Comparison of ENCODE assay signal across 19 cellular contexts in genomic region chr1:84712288-84712874, GRCh38. TPM values are rescaled to one million over a fixed set of nuclear protein-coding genes. Genes with fewer than 3 reads are reported as not detected.
A peak's percentile ranks its signal among the peaks of the same experiment; 100 is the strongest.
DNase-seq lines count a peak whose midpoint lies in the region; TF ChIP-seq lines count a peak whose summit lies in the region.
"Had no signal": no experiment of that assay in that cellular context is flagged by ENCODE, and none has a peak within 500 bp of the region (broad histone marks: within the 10 kb centered on the region; RNA-seq: fewer than 3 reads in every experiment).

No MANE protein-coding gene starts in this region.

- in situ Hi-C loops in GM13977 (cut with MboI; ENCODE audit: low pct_unique_long_range_greater_than_20kb, low sequenced_read_pairs, unreplicated experiment) = no loop called here

- no peak overlapping the region for H3K27ac ChIP-seq in OCI-LY1 (ENCODE audit: low read depth, low read length, poor library complexity, severe bottlenecking)
- H3K27ac ChIP-seq: right lobe of liver, SJCRH30, testis had no signal

- H2AFZ ChIP-seq in OCI-LY1 (ENCODE audit: low read length) = peak overlapping the region; percentile 40; the same call in 1 of the 2 replicates

- H3K4me1 ChIP-seq in OCI-LY1 (ENCODE audit: insufficient read depth, low read length, severe bottlenecking) = peaks cover 32% of the 10 kb centered on the region
- H3K4me1 ChIP-seq: right lobe of liver, SJCRH30, testis had no signal

- no peaks in the 10 kb centered on the region for H3K36me3 ChIP-seq in OCI-LY1 (ENCODE audit: insufficient read depth, low read length)
- H3K36me3 ChIP-seq: right lobe of liver, SJCRH30 had no signal

- H4K20me1 ChIP-seq in OCI-LY1 (ENCODE audit: insufficient read depth, low read length) = no peaks in the 10 kb centered on the region

- H3K79me2 ChIP-seq in OCI-LY1 (ENCODE audit: insufficient read depth, low read length) = no peaks in the 10 kb centered on the region

- DNase-seq in Daoy (ENCODE audit: low read depth) = peak; percentile 58
- DNase-seq in dedifferentiated amniotic fluid mesenchymal stem cell (ENCODE audit: extremely low spot score) = peak; percentile 42
- peak; percentile 49 for DNase-seq in myocyte (ENCODE audit: low read depth)
- no peak for DNase-seq in stimulated activated CD8-positive, alpha-beta memory T cell treated with anti-CD3 and anti-CD28 coated beads, Interleukin-4, amount 100 ng/mL, for 48 hours
- no peak for DNase-seq in NCI-H2029 (lab: John Stamatoyannopoulos, UW)
- DNase-seq in GM13977 (ENCODE audit: low spot score) = no peak
- no peak for DNase-seq in HuH-7 (ENCODE audit: low spot score)
- DNase-seq: activated gamma-delta T cell treated with Interleukin-2 at 50 U/mL for 16 hours; aorta; erythroblast; hypothalamus; Kasumi-1; left cardiac atrium; NCI-H146; right lobe of liver; SJCRH30; stimulated activated CD4-positive, alpha-beta T cell treated with anti-CD3 and anti-CD28 coated beads, Interleukin-4, amount 100 ng/mL, for 1 hour; testis had no signal

- no peak overlapping the region for H3K4me2 ChIP-seq in OCI-LY1 (ENCODE audit: low read length)

- no peaks in the 10 kb centered on the region for H3K9me2 ChIP-seq in OCI-LY1 (ENCODE audit: low read depth, low read length)

- H3F3A ChIP-seq in OCI-LY1 (ENCODE audit: insufficient read depth, low read length) = no peaks in the 10 kb centered on the region

- H3K9ac ChIP-seq in OCI-LY1 (ENCODE audit: low read length) = no peak overlapping the region

- no peak overlapping the region for H3K4me3 ChIP-seq in OCI-LY1 (ENCODE audit: low read depth, low read length, poor library complexity, severe bottlenecking)
- H3K4me3 ChIP-seq: right lobe of liver, SJCRH30, testis had no signal

- H3K9me3 ChIP-seq in OCI-LY1 (ENCODE audit: low read length) = no peaks in the 10 kb centered on the region
- H3K9me3 ChIP-seq: right lobe of liver, SJCRH30, testis had no signal

- H3K27me3 ChIP-seq in OCI-LY1 (ENCODE audit: insufficient read depth, low read length) = no peaks in the 10 kb centered on the region
- H3K27me3 ChIP-seq: right lobe of liver, SJCRH30, testis had no signal

- TF ChIP-seq CTCF in OCI-LY1 (IDR thresholded peaks at IDR 0.05; ENCODE audit: low read length) (no peak), GM13977 (IDR thresholded peaks at IDR 0.05; ENCODE audit: extremely low read depth, insufficient read depth, missing control alignments) (no peak)

RNA-seq across cellular contexts. Expression of gene SSX2IP, which starts 22.1 kb away (rescaled TPM):
- 46.9 and 68.5 TPM in 2 replicates for total RNA-seq in Daoy (2014; rRNA removed; shearing (Covaris generic))
- total RNA-seq in myocyte = 56.9 and 62.4 TPM in 2 replicates
- 6.2 TPM for polyA plus RNA-seq in myocyte (2012)

Comparison
In these comparisons a context has a peak if more than half of its experiments do, and no peak if none do; other contexts are left out.
1. DNase-seq: peak in Daoy (single experiment), dedifferentiated amniotic fluid mesenchymal stem cell (single experiment) and myocyte (single experiment); none in stimulated activated CD8-positive, alpha-beta memory T cell treated with anti-CD3 and anti-CD28 coated beads, Interleukin-4, amount 100 ng/mL, for 48 hours (single experiment), NCI-H2029 (single experiment), GM13977 (single experiment) and HuH-7 (single experiment).